ENCODE assay signal across 17 cellular contexts in the genomic region with DNA sequence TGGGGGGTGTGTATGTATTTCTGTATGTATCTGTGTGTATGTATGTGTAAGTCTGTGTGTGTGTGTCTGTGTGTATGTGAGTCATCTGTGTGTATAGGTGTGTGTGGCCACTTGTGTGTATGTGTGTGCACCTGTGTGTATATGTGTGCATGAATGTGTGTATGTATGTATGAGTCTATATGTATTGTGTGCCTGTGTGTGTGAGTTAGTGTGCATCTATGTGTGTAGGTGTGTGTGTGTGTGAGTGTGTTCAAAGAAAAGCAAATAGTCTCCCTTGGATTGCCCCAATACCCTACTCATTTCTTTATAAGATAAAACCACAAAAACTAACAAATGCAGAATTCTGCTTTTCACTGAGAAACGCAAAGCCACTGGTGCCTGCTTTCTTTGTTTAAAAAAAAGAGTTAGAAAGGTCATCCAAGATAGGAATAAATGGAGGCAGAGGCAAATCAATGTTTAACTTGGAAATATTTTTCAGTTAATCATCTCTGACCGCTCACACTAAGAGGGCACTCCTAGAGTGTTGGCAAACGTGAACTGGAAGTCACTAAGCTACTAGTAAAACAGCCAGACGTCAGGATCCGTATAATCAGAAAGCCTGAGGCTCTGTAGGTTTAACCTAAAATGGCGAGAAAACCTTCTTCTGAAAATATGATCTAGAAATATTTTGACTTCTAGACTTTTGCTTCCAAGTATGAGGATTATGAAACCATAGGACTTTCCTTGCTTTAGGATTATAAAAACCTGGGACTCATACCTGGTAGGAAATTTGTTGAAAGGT. TPM values are rescaled to one million over a fixed set of nuclear protein-coding genes. Genes with fewer than 3 reads are reported as not detected.
DNase-seq lines count a peak whose midpoint lies in the region; ATAC-seq and TF ChIP-seq lines count a peak whose summit lies in the region.
"Had no signal": no experiment of that assay in that cellular context is flagged by ENCODE, and none has a peak within 500 bp of the region (broad histone marks: within the 10 kb centered on the region; RNA-seq: fewer than 3 reads in every experiment).

No MANE protein-coding gene starts in this region.

- TF ChIP-seq CTCF in Caco-2 (IDR thresholded peaks at IDR 0.05; ENCODE audit: insufficient read depth in 1 of 2, low read depth in 1 of 2, low read length in 1 of 2, severe bottlenecking in 1 of 2, unreplicated experiment in 1 of 2), result no peak
- TF ChIP-seq CTCF in PC-3 (conservative IDR thresholded peaks at IDR 0.05; ENCODE audit: low read depth, low read length), result no peak
- no peak for TF ChIP-seq CTCF in osteocyte (IDR thresholded peaks at IDR 0.05)

- H3K27me3 Mint-ChIP-seq in Caco-2 (ENCODE audit: insufficient read depth, unreplicated experiment) (no peaks in the 10 kb centered on the region), osteocyte (ENCODE audit: unreplicated experiment) (no peaks in the 10 kb centered on the region)

- peak overlapping the region; percentile 6 for H3K27ac ChIP-seq in PC-3 (ENCODE audit: low read length)
- H3K27ac ChIP-seq: heart left ventricle, parathyroid adenoma had no signal

- CTCF ChIA-PET in Caco-2 (lab: Charles Lee) (interaction anchor here (1.0 kb wide), 1 partner anchor 36 kb away, joined by 4 read pairs; no protein-coding TSS in a partner anchor), PC-3 (lab: Charles Lee) (no interaction called here)

- H3K4me3 ChIP-seq in Caco-2 (ENCODE audit: low read depth, low read length) (peak overlapping the region; percentile 24), PC-3 (ENCODE audit: low read length) (no peak overlapping the region)
- H3K4me3 ChIP-seq: heart left ventricle had no signal

- H3K4me3 Mint-ChIP-seq in Caco-2 (ENCODE audit: unreplicated experiment) (peak overlapping the region; percentile 38), osteocyte (ENCODE audit: unreplicated experiment) (no peak overlapping the region)
- H3K4me3 Mint-ChIP-seq: activated naive CD8-positive, alpha-beta T cell treated with anti-CD3 and anti-CD28 coated beads, Interleukin-2, amount 50 U/mL, for 24 hours; activated T-helper 1 cell treated with anti-CD3 and anti-CD28 coated beads, Interleukin-12 subunit alpha, Interleukin-12 subunit beta, Interleukin-2, Interleukin-4 antibody, amounts not matched to agents 30 ng/mL and 10 ng/mL and 1 ng/mL, durations not matched to agents 14 hours and 24 hours and 36 hours; CD4-positive, alpha-beta T cell; H9; stimulated activated naive CD8-positive, alpha-beta T cell treated with anti-CD3 and anti-CD28 coated beads, Interleukin-15, amount 100 ng/mL, for 72 hours had no signal

- H2AFZ ChIP-seq in PC-3 (ENCODE audit: low read length), result peak overlapping the region; percentile 25; the same call in 1 of the 2 replicates
- H2AFZ ChIP-seq: parathyroid adenoma had no signal

- H3K9me3 ChIP-seq in Caco-2 (no peaks in the 10 kb centered on the region), PC-3 (ENCODE audit: low read length) (no peaks in the 10 kb centered on the region)
- H3K9me3 ChIP-seq: heart left ventricle had no signal

- H3K27me3 ChIP-seq in Caco-2 (replicated peaks; ENCODE audit: control insufficient read depth, insufficient read depth, low read length), result no peaks in the 10 kb centered on the region
- no peaks in the 10 kb centered on the region for H3K27me3 ChIP-seq in PC-3 (ENCODE audit: low read length)
- H3K27me3 ChIP-seq: heart left ventricle had no signal

- no peaks in the 10 kb centered on the region for H3K9me3 Mint-ChIP-seq in Caco-2 (ENCODE audit: unreplicated experiment)
- no peaks in the 10 kb centered on the region for H3K9me3 Mint-ChIP-seq in osteocyte (ENCODE audit: unreplicated experiment)
- H3K9me3 Mint-ChIP-seq: activated naive CD8-positive, alpha-beta T cell treated with anti-CD3 and anti-CD28 coated beads, Interleukin-2, amount 50 U/mL, for 24 hours; activated T-helper 1 cell treated with anti-CD3 and anti-CD28 coated beads, Interleukin-12 subunit alpha, Interleukin-12 subunit beta, Interleukin-2, Interleukin-4 antibody, amounts not matched to agents 30 ng/mL and 10 ng/mL and 1 ng/mL, durations not matched to agents 14 hours and 24 hours and 36 hours; CD4-positive, alpha-beta T cell; H9; stimulated activated naive CD8-positive, alpha-beta T cell treated with anti-CD3 and anti-CD28 coated beads, Interleukin-15, amount 100 ng/mL, for 72 hours had no signal

- H3K4me2 ChIP-seq in PC-3 (ENCODE audit: low read length), result 0 out of 2 replicates have a peak overlapping the region, but pooled peaks have one; percentile 11

- ATAC-seq in PC-3, result no peak
- ATAC-seq in GM19452 (IDR thresholded peaks at IDR 0.05; ENCODE audit: unreplicated experiment), result no peak
- ATAC-seq: activated naive CD8-positive, alpha-beta T cell treated with anti-CD3 and anti-CD28 coated beads, Interleukin-2, amount 50 U/mL, for 24 hours; heart left ventricle; stimulated activated naive CD8-positive, alpha-beta T cell treated with anti-CD3 and anti-CD28 coated beads, Interleukin-15, amount 100 ng/mL, for 72 hours had no signal

- H3K36me3 ChIP-seq in Caco-2 (ENCODE audit: control insufficient read depth, insufficient read depth, low read length) (no peaks in the 10 kb centered on the region), PC-3 (ENCODE audit: low read depth, low read length) (no peaks in the 10 kb centered on the region)
- H3K36me3 ChIP-seq: heart left ventricle had no signal

- H3K4me1 Mint-ChIP-seq in Caco-2 (ENCODE audit: low read depth, unreplicated experiment), result peaks cover 29% of the 10 kb centered on the region
- peaks cover 62% of the 10 kb centered on the region for H3K4me1 Mint-ChIP-seq in osteocyte (ENCODE audit: unreplicated experiment)
- H3K4me1 Mint-ChIP-seq: activated naive CD8-positive, alpha-beta T cell treated with anti-CD3 and anti-CD28 coated beads, Interleukin-2, amount 50 U/mL, for 24 hours; stimulated activated naive CD8-positive, alpha-beta T cell treated with anti-CD3 and anti-CD28 coated beads, Interleukin-15, amount 100 ng/mL, for 72 hours had no signal

- H3K79me2 ChIP-seq in PC-3 (ENCODE audit: low read length), result no peaks in the 10 kb centered on the region
- H3K79me2 ChIP-seq: parathyroid adenoma had no signal

- no peaks in the 10 kb centered on the region for H3K9me2 ChIP-seq in PC-3 (replicated peaks; ENCODE audit: low read length)

- DNase-seq in Caco-2 (peak; percentile 52 to 72), PC-3 (peak; percentile 55), left kidney (ENCODE audit: low read depth, low spot score) (peak; percentile 76), osteocyte (ENCODE audit: extremely low spot score, unreplicated experiment) (no peak), NCI-H2029 treated with DMSO at 0.1 percent for 48 hours (lab: John Stamatoyannopoulos, UW) (no peak), NCI-H526 treated with DMSO at 0.1 percent for 48 hours (lab: John Stamatoyannopoulos, UW) (no peak)
- no peak for DNase-seq in activated CD4-positive, CD25-positive, alpha-beta regulatory T cell treated with anti-CD3 and anti-CD28 coated beads, Interleukin-2, amount 50 U/mL, for 72 hours
- DNase-seq: activated naive CD8-positive, alpha-beta T cell treated with anti-CD3 and anti-CD28 coated beads, Interleukin-2, amount 50 U/mL, for 24 hours; CD4-positive, alpha-beta T cell; effector CD8-positive, alpha-beta T cell; H9; heart left ventricle; Right ventricle myocardium superior; stimulated activated naive CD8-positive, alpha-beta T cell treated with anti-CD3 and anti-CD28 coated beads, Interleukin-15, amount 100 ng/mL, for 72 hours had no signal

- intact Hi-C loops in Caco-2 (cut with micrococcal nuclease; ENCODE audit: unreplicated experiment), result loop anchor here (1.0 to 5.0 kb wide), 3 partner anchors 37 to 241 kb away; no protein-coding TSS in a partner anchor
- intact Hi-C loops in PC-3 (cut with micrococcal nuclease), result no loop called here

- H3K36me3 Mint-ChIP-seq in Caco-2 (ENCODE audit: insufficient read depth, unreplicated experiment) (no peaks in the 10 kb centered on the region), osteocyte (ENCODE audit: unreplicated experiment) (no peaks in the 10 kb centered on the region)

- POLR2A ChIA-PET in Caco-2 (lab: Charles Lee) (interaction anchor here (1.0 kb wide), 1 partner anchor 37 kb away, joined by 3 read pairs; a partner anchor contains a TSS), PC-3 (lab: Charles Lee; ENCODE audit: unreplicated experiment) (no interaction called here)

- no peak overlapping the region for H3K9ac ChIP-seq in PC-3 (ENCODE audit: low read length)
- H3K9ac ChIP-seq: parathyroid adenoma had no signal

- H3K27ac Mint-ChIP-seq in Caco-2 (ENCODE audit: unreplicated experiment) (peak overlapping the region; percentile 67), osteocyte (ENCODE audit: unreplicated experiment) (peak overlapping the region; percentile 1)
- H3K27ac Mint-ChIP-seq: activated naive CD8-positive, alpha-beta T cell treated with anti-CD3 and anti-CD28 coated beads, Interleukin-2, amount 50 U/mL, for 24 hours; activated T-helper 1 cell treated with anti-CD3 and anti-CD28 coated beads, Interleukin-12 subunit alpha, Interleukin-12 subunit beta, Interleukin-2, Interleukin-4 antibody, amounts not matched to agents 30 ng/mL and 10 ng/mL and 1 ng/mL, durations not matched to agents 14 hours and 24 hours and 36 hours; CD4-positive, alpha-beta T cell; H9; stimulated activated naive CD8-positive, alpha-beta T cell treated with anti-CD3 and anti-CD28 coated beads, Interleukin-15, amount 100 ng/mL, for 72 hours had no signal

- BruUV-seq in Caco-2 (replicated peaks; lab: Mats Ljungman, UMichigan), result no TSS peak
- BruUV-seq in PC-3 (replicated peaks; lab: Mats Ljungman, UMichigan), result no TSS peak

- no peaks in the 10 kb centered on the region for H3F3A ChIP-seq in PC-3 (ENCODE audit: low read length, unreplicated experiment)

- peaks cover 54% of the 10 kb centered on the region for H3K4me1 ChIP-seq in Caco-2
- peaks cover 61% of the 10 kb centered on the region for H3K4me1 ChIP-seq in PC-3 (ENCODE audit: insufficient read depth, low read length)
- H3K4me1 ChIP-seq: parathyroid adenoma had no signal

- H4K20me1 ChIP-seq in PC-3 (ENCODE audit: low read length), result no peaks in the 10 kb centered on the region

RNA-seq across cellular contexts. Expression of a gene that starts 37.4 kb away (rescaled TPM):
- total RNA-seq in Caco-2 (2022), result 69.1 and 69.8 TPM in 2 replicates
- 176 and 184 TPM in 2 replicates for total RNA-seq in PC-3 (2014; rRNA removed)
- 246 and 254 TPM in 2 replicates for total RNA-seq in osteocyte

Comparison
In these comparisons a context has a peak if more than half of its experiments do, and no peak if none do; other contexts are left out.
1. DNase-seq: peak in Caco-2 (2 of 2), PC-3 (single experiment) and left kidney (single experiment); none in osteocyte (single experiment), activated CD4-positive, CD25-positive, alpha-beta regulatory T cell treated with anti-CD3 and anti-CD28 coated beads, Interleukin-2, amount 50 U/mL, for 72 hours (single experiment), NCI-H2029 treated with DMSO at 0.1 percent for 48 hours (single experiment) and NCI-H526 treated with DMSO at 0.1 percent for 48 hours (single experiment).